ENCODE assay signal across 8 cellular contexts in genomic region chr7:100148559-100149328, GRCh38.
DNase-seq lines count a peak whose midpoint lies in the region; ATAC-seq and TF ChIP-seq lines count a peak whose summit lies in the region.

LAMTOR4 (plus strand) TSS chr7:100148918; CDS start chr7:100148973, 55 bp downstream.

- no peak for TF ChIP-seq CTCF in AG09319 (IDR thresholded peaks at IDR 0.05; ENCODE audit: low read depth, low read length)

- no peaks in the 10 kb centered on the region for H3K9me3 Mint-ChIP-seq in central memory CD8-positive, alpha-beta T cell

- H3K27me3 Mint-ChIP-seq in central memory CD8-positive, alpha-beta T cell, result no peaks in the 10 kb centered on the region

- H3K4me1 Mint-ChIP-seq in central memory CD8-positive, alpha-beta T cell, result peaks cover 26% of the 10 kb centered on the region

- H3K4me3 Mint-ChIP-seq in central memory CD8-positive, alpha-beta T cell, result peak within 1 kb of the TSS; percentile 94

- peak within 1 kb of the TSS; percentile 97 for H3K27ac Mint-ChIP-seq in central memory CD8-positive, alpha-beta T cell (ENCODE audit: low read depth)

- ATAC-seq in GM19025 (IDR thresholded peaks at IDR 0.05; ENCODE audit: low read depth, unreplicated experiment), result peak; percentile 97
- ATAC-seq in HG03342 (IDR thresholded peaks at IDR 0.05; ENCODE audit: unreplicated experiment), result peak; percentile 96
- ATAC-seq in central memory CD8-positive, alpha-beta T cell (replicated peaks; ENCODE audit: extremely low read depth, poor library complexity, severe bottlenecking), result peak; percentile 96

- DNase-seq in AG09319 (ENCODE audit: extremely low read depth, low read depth) (peak; percentile 98), NCI-H446 (lab: John Stamatoyannopoulos, UW) (peak; percentile 86 to 98), inferior parietal cortex (ENCODE audit: extremely low spot score) (peak; percentile 99)
- peak; percentile 96 for DNase-seq in activated CD4-positive, CD25-positive, alpha-beta regulatory T cell treated with anti-CD3 and anti-CD28 coated beads, Interleukin-2, amount 50 U/mL, for 16 hours (ENCODE audit: low read depth, low spot score)
- peak; percentile 90 to 98 for DNase-seq in central memory CD8-positive, alpha-beta T cell (ENCODE audit: low spot score in 2 of 2)
- DNase-seq in stimulated activated CD4-positive, alpha-beta T cell treated with anti-CD3 and anti-CD28 coated beads, Interleukin-12 subunit alpha, Interleukin-12 subunit beta, amount 100 ng/mL, for 24 hours (ENCODE audit: low read depth in 2 of 2), result peak; percentile 91 to 97

- H3K36me3 Mint-ChIP-seq in central memory CD8-positive, alpha-beta T cell (ENCODE audit: insufficient read depth), result peaks cover 23% of the 10 kb centered on the region

Comparison
In these comparisons a context has a peak if more than half of its experiments do, and no peak if none do; other contexts are left out.
1. Peak in every context shown above with its lines: DNase-seq and ATAC-seq.